8 cellular contexts compared by ENCODE assay signal in genomic region chr9:38227656-38228055, GRCh38.
DNase-seq lines count a peak whose midpoint lies in the region; ATAC-seq, FAIRE-seq and TF ChIP-seq lines count a peak whose summit lies in the region.

No MANE protein-coding gene starts in this region.

- TF ChIP-seq POLR2A in GM18505 (IDR thresholded peaks at IDR 0.05; ENCODE audit: borderline replicate concordance, extremely low read depth, insufficient read depth, insufficient read length): no peak
- TF ChIP-seq POLR2A in thyroid gland (IDR thresholded peaks at IDR 0.05): no peak

- H3K9me3 ChIP-seq in thymus (ENCODE audit: control insufficient read depth) (no peaks in the 10 kb centered on the region), thyroid gland (no peaks in the 10 kb centered on the region)

- H3K27me3 ChIP-seq in bronchial epithelial cell (ENCODE audit: control insufficient read depth, insufficient read depth, low read length): no peaks in the 10 kb centered on the region
- H3K27me3 ChIP-seq in thymus (ENCODE audit: control insufficient read depth, insufficient read depth): no peaks in the 10 kb centered on the region
- H3K27me3 ChIP-seq in thyroid gland: no peaks in the 10 kb centered on the region

- FAIRE-seq in bronchial epithelial cell (lab: Jason Lieb, UNC): no peak

- H3K36me3 ChIP-seq in bronchial epithelial cell (ENCODE audit: control insufficient read depth, insufficient read depth, low read length): no peaks in the 10 kb centered on the region
- no peaks in the 10 kb centered on the region for H3K36me3 ChIP-seq in thymus (ENCODE audit: control insufficient read depth, insufficient read depth)
- H3K36me3 ChIP-seq in thyroid gland: no peaks in the 10 kb centered on the region

- intact Hi-C loops in thyroid gland (cut with DNase I): no loop called here

- no peak overlapping the region for H3K4me3 ChIP-seq in bronchial epithelial cell (ENCODE audit: low read depth, low read length)
- peak overlapping the region; percentile 52 for H3K4me3 ChIP-seq in thymus (ENCODE audit: low read length)
- H3K4me3 ChIP-seq in thyroid gland (replicated peaks in 1 of 3): no peak overlapping the region

- no peak for ATAC-seq in GM18505 (IDR thresholded peaks at IDR 0.05; ENCODE audit: unreplicated experiment)
- no peak for ATAC-seq in GM18502 (IDR thresholded peaks at IDR 0.05; ENCODE audit: poor library complexity, unreplicated experiment)

- H3K4me1 ChIP-seq in thymus (ENCODE audit: control insufficient read depth, insufficient read depth, low read length) (peaks cover 12% of the 10 kb centered on the region), thyroid gland (peaks cover 4 to 10% of the 10 kb centered on the region in 2 donors)

- DNase-seq in activated T-cell treated with anti-CD3 and anti-CD28 coated beads for 1 hour (ENCODE audit: low read depth): peak; percentile 4
- DNase-seq in activated T-cell treated with anti-CD3 and anti-CD28 coated beads for 4 hours: no peak
- peak; percentile 42 for DNase-seq in NCI-H748 treated with DMSO at 0.1 percent for 48 hours (lab: John Stamatoyannopoulos, UW)
- DNase-seq in bronchial epithelial cell (ENCODE audit: low read depth): peak; percentile 10
- no peak for DNase-seq in thyroid gland

- WGBS in thymus: 21% methylated on average over 10 of the region's 10 CpGs
- 60 to 63% methylated on average over 10 of the region's 10 CpGs for WGBS in thyroid gland, 2 donors

- peak overlapping the region; percentile 25 for H3K27ac ChIP-seq in thymus (ENCODE audit: low read depth)
- H3K27ac ChIP-seq in thyroid gland: no peak overlapping the region

- no peak for TF ChIP-seq CTCF in bronchial epithelial cell (IDR thresholded peaks at IDR 0.05; ENCODE audit: insufficient read depth, low read length, severe bottlenecking)
- TF ChIP-seq CTCF in thyroid gland (IDR thresholded peaks at IDR 0.05): no peak

Comparison
In these comparisons a context has a peak if more than half of its experiments do, and no peak if none do; other contexts are left out.
1. DNase-seq: peak in activated T-cell treated with anti-CD3 and anti-CD28 coated beads for 1 hour (single experiment), NCI-H748 treated with DMSO at 0.1 percent for 48 hours (single experiment) and bronchial epithelial cell (single experiment); none in activated T-cell treated with anti-CD3 and anti-CD28 coated beads for 4 hours (single experiment) and thyroid gland (0 of 2).